ENCODE assay signal across 33 cellular contexts in the genomic region with DNA sequence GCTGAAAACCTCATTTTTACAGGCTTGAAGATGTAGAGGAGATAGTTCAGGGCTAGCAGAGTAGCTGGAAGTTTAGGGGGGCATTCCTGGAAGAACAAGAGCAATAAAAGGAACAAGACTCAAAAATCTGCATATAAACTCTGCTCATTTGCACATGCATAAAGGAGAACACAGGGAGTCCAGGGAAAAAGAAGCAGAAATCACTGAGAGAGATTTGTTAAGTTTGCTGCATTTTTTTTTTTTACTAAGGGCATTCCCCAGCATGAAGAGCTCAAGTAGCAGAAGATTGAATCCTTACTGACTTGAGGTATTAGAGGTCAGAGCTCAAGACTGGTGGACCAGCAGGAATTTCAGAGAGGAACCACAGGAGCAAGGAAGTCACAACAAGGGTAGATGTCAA. TPM values are rescaled to one million over a fixed set of nuclear protein-coding genes. Genes with fewer than 3 reads are reported as not detected.
"Had no signal": no experiment of that assay in that cellular context is flagged by ENCODE, and none has a peak within 500 bp of the region (broad histone marks: within the 10 kb centered on the region; RNA-seq: fewer than 3 reads in every experiment).

No MANE protein-coding gene starts in this region.

- H3K4me2 ChIP-seq: SK-N-SH had no signal

- H3K36me3 ChIP-seq: ascending aorta, cardiac muscle cell, Peyer's patch, SJSA1 had no signal

- H3K4me1 ChIP-seq: ascending aorta, Peyer's patch, SJSA1 had no signal

- FAIRE-seq: TTC549 had no signal

- H3K27ac ChIP-seq: ascending aorta, cardiac muscle cell, Peyer's patch, SJSA1 had no signal

- H3K4me3 ChIP-seq: ascending aorta, cardiac muscle cell, Peyer's patch, SJSA1 had no signal

- DNase-seq: activated CD4-positive, alpha-beta T cell treated with anti-CD3 and anti-CD28 coated beads for 36 hours; activated CD4-positive, alpha-beta T cell treated with anti-CD3 and anti-CD28 coated beads, Interleukin-2, amount 10 ng/mL, durations not matched to agents 7 days and 5 days; activated CD4-positive, alpha-beta T cell treated with anti-CD3 and anti-CD28 coated beads, Interleukin-2, amount 50 U/mL, for 48 hours; activated CD8-positive, alpha-beta memory T cell treated with anti-CD3 and anti-CD28 coated beads, Interleukin-2, amount 50 U/mL, for 4 hours; activated naive CD4-positive, alpha-beta T cell; activated naive CD4-positive, alpha-beta T cell treated with anti-CD3 and anti-CD28 coated beads, Interleukin-2, amount 50 U/mL, for 16 hours; activated naive CD8-positive, alpha-beta T cell treated with anti-CD3 and anti-CD28 coated beads for 36 hours; activated T-cell treated with anti-CD3 and anti-CD28 coated beads for 4 hours; activated T-cell treated with anti-CD3 and anti-CD28 coated beads, Interleukin-2, amount 50 U/mL, for 4 hours; amygdala; NCI-H1048; NCI-H1105 treated with DMSO at 0.1 percent for 48 hours; NCI-H1436; NCI-H1694; NCI-H1930; NCI-H2081 treated with DMSO at 0.1 percent for 48 hours; NCI-H345; NCI-H524 treated with DMSO at 0.1 percent for 48 hours; PC-3; Peyer's patch; RPMI8226; SHP77 treated with DMSO at 0.1 percent for 48 hours; SK-N-SH had no signal

- H3K27me3 ChIP-seq: ascending aorta, cardiac muscle cell, Peyer's patch had no signal

- ATAC-seq: activated CD4-positive, alpha-beta T cell treated with anti-CD3 and anti-CD28 coated beads for 36 hours; activated CD4-positive, CD25-positive, alpha-beta regulatory T cell treated with anti-CD3 and anti-CD28 coated beads, Interleukin-2, amount 50 U/mL, for 24 hours; activated T-cell treated with anti-CD3 and anti-CD28 coated beads, Interleukin-2, amount 50 U/mL, for 4 hours; PC-3 had no signal

- H3K27me3 Mint-ChIP-seq: central memory CD8-positive, alpha-beta T cell had no signal

- H3K4me1 Mint-ChIP-seq: activated CD4-positive, alpha-beta T cell treated with anti-CD3 and anti-CD28 coated beads for 36 hours; activated CD4-positive, alpha-beta T cell treated with anti-CD3 and anti-CD28 coated beads, Interleukin-2, amount 10 ng/mL, durations not matched to agents 7 days and 5 days; activated naive CD8-positive, alpha-beta T cell treated with anti-CD3 and anti-CD28 coated beads for 36 hours; central memory CD8-positive, alpha-beta T cell had no signal

- H3K9me2 ChIP-seq: SK-N-SH had no signal

- H3K4me3 Mint-ChIP-seq: activated CD4-positive, alpha-beta T cell treated with anti-CD3 and anti-CD28 coated beads for 36 hours; activated CD4-positive, alpha-beta T cell treated with anti-CD3 and anti-CD28 coated beads, Interleukin-2, amount 10 ng/mL, durations not matched to agents 7 days and 5 days; activated naive CD8-positive, alpha-beta T cell treated with anti-CD3 and anti-CD28 coated beads for 36 hours; activated T-cell treated with anti-CD3 and anti-CD28 coated beads, Interleukin-2, amount 50 U/mL, for 4 hours; activated T-helper 1 cell treated with anti-CD3 and anti-CD28 coated beads, Interleukin-12 subunit alpha, Interleukin-12 subunit beta, Interleukin-2, Interleukin-4 antibody, amounts not matched to agents 30 ng/mL and 10 ng/mL and 1 ng/mL, durations not matched to agents 14 hours and 24 hours and 36 hours; central memory CD8-positive, alpha-beta T cell; T-helper 1 cell treated with Interleukin-12 subunit alpha and Interleukin-12 subunit beta and Interleukin-4 antibody, amounts not matched to agents 30 μg/mL and 1 μg/mL, for 36 hours; T-helper 2 cell treated with Interferon-gamma antibody and Interleukin-4, amounts not matched to agents 5 μg/mL and 100 μg/mL, for 36 hours had no signal

- H3K9ac ChIP-seq: SK-N-SH had no signal

- H3K27ac Mint-ChIP-seq: activated CD4-positive, alpha-beta T cell treated with anti-CD3 and anti-CD28 coated beads for 36 hours; activated CD4-positive, alpha-beta T cell treated with anti-CD3 and anti-CD28 coated beads, Interleukin-2, amount 10 ng/mL, durations not matched to agents 7 days and 5 days; activated naive CD8-positive, alpha-beta T cell treated with anti-CD3 and anti-CD28 coated beads for 36 hours; activated T-helper 1 cell treated with anti-CD3 and anti-CD28 coated beads, Interleukin-12 subunit alpha, Interleukin-12 subunit beta, Interleukin-2, Interleukin-4 antibody, amounts not matched to agents 30 ng/mL and 10 ng/mL and 1 ng/mL, durations not matched to agents 14 hours and 24 hours and 36 hours; T-helper 1 cell treated with Interleukin-12 subunit alpha and Interleukin-12 subunit beta and Interleukin-4 antibody, amounts not matched to agents 30 μg/mL and 1 μg/mL, for 36 hours; T-helper 2 cell treated with Interferon-gamma antibody and Interleukin-4, amounts not matched to agents 5 μg/mL and 100 μg/mL, for 36 hours had no signal

- H3K9me3 ChIP-seq: Peyer's patch, SJSA1, SK-N-SH had no signal

RNA-seq across cellular contexts. Expression of a gene that starts 28.2 kb away (rescaled TPM):
- total RNA-seq: NCI-H460 had no signal
- polyA plus RNA-seq: SK-N-SH had no signal
